In genomic region chrX:53284684-53285447, GRCh38 we compare ENCODE assay signal across 1 cellular context.
TF ChIP-seq lines count a peak whose summit lies in the region.

No MANE protein-coding gene starts in this region.

TF ChIP-seq in H1, 55 proteins besides CTCF, POLR2A, EP300 and RAD21:
- no peak for TF ChIP-seq KDM5A (IDR thresholded peaks at IDR 0.05; ENCODE audit: low read length)
- no peak for TF ChIP-seq E2F6 (IDR thresholded peaks at IDR 0.05)
- TF ChIP-seq, protein P1, sequence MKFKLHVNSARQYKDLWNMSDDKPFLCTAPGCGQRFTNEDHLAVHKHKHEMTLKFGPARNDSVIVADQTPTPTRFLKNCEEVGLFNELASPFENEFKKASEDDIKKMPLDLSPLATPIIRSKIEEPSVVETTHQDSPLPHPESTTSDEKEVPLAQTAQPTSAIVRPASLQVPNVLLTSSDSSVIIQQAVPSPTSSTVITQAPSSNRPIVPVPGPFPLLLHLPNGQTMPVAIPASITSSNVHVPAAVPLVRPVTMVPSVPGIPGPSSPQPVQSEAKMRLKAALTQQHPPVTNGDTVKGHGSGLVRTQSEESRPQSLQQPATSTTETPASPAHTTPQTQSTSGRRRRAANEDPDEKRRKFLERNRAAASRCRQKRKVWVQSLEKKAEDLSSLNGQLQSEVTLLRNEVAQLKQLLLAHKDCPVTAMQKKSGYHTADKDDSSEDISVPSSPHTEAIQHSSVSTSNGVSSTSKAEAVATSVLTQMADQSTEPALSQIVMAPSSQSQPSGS (IDR thresholded peaks at IDR 0.05; ENCODE audit: low read length): no peak
- no peak for TF ChIP-seq SRF (IDR thresholded peaks at IDR 0.05; ENCODE audit: low read depth, low read length)
- TF ChIP-seq TAF1 (IDR thresholded peaks at IDR 0.05; ENCODE audit: low read depth, low read length): no peak
- TF ChIP-seq JUND (IDR thresholded peaks at IDR 0.05; ENCODE audit: low read length): no peak
- no peak for TF ChIP-seq SIX5 (IDR thresholded peaks at IDR 0.05; ENCODE audit: low read depth, low read length)
- TF ChIP-seq CTBP2 (IDR thresholded peaks at IDR 0.05; ENCODE audit: borderline replicate concordance, insufficient read depth, insufficient read length, low read length): no peak
- TF ChIP-seq CHD1 (IDR thresholded peaks at IDR 0.05; ENCODE audit: low read depth, low read length): no peak
- no peak for TF ChIP-seq POU5F1 (IDR thresholded peaks at IDR 0.05; ENCODE audit: low read depth, low read length)
- no peak for TF ChIP-seq HDAC6 (IDR thresholded peaks at IDR 0.05; ENCODE audit: low read depth, low read length)
- TF ChIP-seq GTF2F1 (IDR thresholded peaks at IDR 0.05; ENCODE audit: borderline replicate concordance, low read depth, low read length): no peak
- no peak for TF ChIP-seq NANOG (IDR thresholded peaks at IDR 0.05; ENCODE audit: insufficient read depth, low read depth, low read length, poor library complexity, severe bottlenecking)
- no peak for TF ChIP-seq PHF8 (conservative IDR thresholded peaks at IDR 0.05; ENCODE audit: low read depth, low read length)
- TF ChIP-seq BCL11A (IDR thresholded peaks at IDR 0.05; ENCODE audit: low read depth in 2 of 2, low read length in 2 of 2): no peak
- TF ChIP-seq GABPA (IDR thresholded peaks at IDR 0.05; ENCODE audit: borderline replicate concordance, insufficient read depth, low read length): no peak
- no peak for TF ChIP-seq POLR2AphosphoS5 (IDR thresholded peaks at IDR 0.05; ENCODE audit: low read depth, low read length)
